Comparison of ENCODE assay signal across 40 cellular contexts in the genomic region with DNA sequence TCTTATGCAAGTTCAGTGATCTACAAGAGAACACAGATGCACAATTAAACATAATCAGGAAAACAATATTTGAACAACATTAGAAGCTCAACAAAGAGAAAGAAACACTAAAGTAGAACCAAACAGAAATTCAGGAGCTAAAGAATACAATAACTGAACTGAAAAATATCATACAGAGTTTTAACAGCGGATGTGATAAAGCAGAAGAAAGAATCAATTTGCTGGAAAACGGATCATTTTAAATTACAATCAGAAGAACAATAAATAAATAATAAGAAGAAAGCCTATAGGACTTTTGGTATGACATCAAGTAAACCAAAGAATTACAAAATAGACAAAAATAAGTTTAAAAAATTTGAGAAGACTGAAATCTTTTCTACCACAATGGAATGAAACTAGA. TPM values are rescaled to one million over a fixed set of nuclear protein-coding genes. Genes with fewer than 3 reads are reported as not detected.
"Had no signal": no experiment of that assay in that cellular context is flagged by ENCODE, and none has a peak within 500 bp of the region (broad histone marks: within the 10 kb centered on the region; RNA-seq: fewer than 3 reads in every experiment).

No MANE protein-coding gene starts in this region.

- H3K27me3 ChIP-seq: adrenal gland, ascending aorta, body of pancreas, brain microvascular endothelial cell, breast epithelium, cardiac muscle cell had no signal

- FAIRE-seq: astrocyte, bronchial epithelial cell had no signal

- H3K4me1 ChIP-seq: adrenal gland, ascending aorta, body of pancreas, breast epithelium had no signal

- H3K27ac ChIP-seq: adrenal gland, ascending aorta, body of pancreas, brain microvascular endothelial cell, breast epithelium, cardiac muscle cell had no signal

- H3K4me3 ChIP-seq: adrenal gland, ascending aorta, body of pancreas, breast epithelium, cardiac muscle cell had no signal

- H3K9me3 ChIP-seq: adrenal gland, body of pancreas had no signal

- H3K36me3 ChIP-seq: adrenal gland, ascending aorta, brain microvascular endothelial cell, breast epithelium, cardiac muscle cell had no signal

- DNase-seq: activated effector memory CD4-positive, alpha-beta T cell treated with anti-CD3 and anti-CD28 coated beads, Interleukin-2, amount 50 U/mL, for 16 hours; activated effector memory CD4-positive, alpha-beta T cell treated with Interleukin-2 at 50 U/mL for 16 hours; activated gamma-delta T cell; activated gamma-delta T cell treated with Interleukin-2 at 50 U/mL for 16 hours; activated naive CD4-positive, alpha-beta T cell; activated naive CD4-positive, alpha-beta T cell treated with anti-CD3 and anti-CD28 coated beads for 36 hours; activated naive CD4-positive, alpha-beta T cell treated with anti-CD3 and anti-CD28 coated beads, Interleukin-2, amount 10 ng/mL, durations not matched to agents 7 days and 5 days; activated naive CD4-positive, alpha-beta T cell treated with anti-CD3 and anti-CD28 coated beads, Interleukin-2, amount 50 U/mL, for 16 hours; activated naive CD4-positive, alpha-beta T cell treated with Interleukin-2 at 50 U/mL for 16 hours; activated naive CD8-positive, alpha-beta T cell treated with anti-CD3 and anti-CD28 coated beads for 36 hours; activated naive CD8-positive, alpha-beta T cell treated with anti-CD3 and anti-CD28 coated beads, Interleukin-2, amount 10 ng/mL, durations not matched to agents 7 days and 5 days; activated naive CD8-positive, alpha-beta T cell treated with anti-CD3 and anti-CD28 coated beads, Interleukin-2, amount 50 U/mL, for 24 hours; activated T-cell treated with anti-CD3 and anti-CD28 coated beads, Interleukin-2, amount 50 U/mL, for 1 hour; activated T-cell treated with anti-CD3 and anti-CD28 coated beads, Interleukin-2, amount 50 U/mL, for 24 hours; activated T-cell treated with anti-CD3 and anti-CD28 coated beads, Interleukin-2, amount 50 U/mL, for 4 hours; activated T-cell treated with anti-CD3 and anti-CD28 coated beads, Interleukin-2, amount 50 U/mL, for 48 hours; activated T-cell treated with anti-CD3 and anti-CD28 coated beads, Interleukin-2, amount 50 U/mL, for 72 hours; adrenal gland; amniotic stem cell; amygdala; anterior cingulate cortex; aorta; body of pancreas; brain microvascular endothelial cell; caudate nucleus; central memory CD4-positive, alpha-beta T cell; cerebellar nuclear complex had no signal

- ATAC-seq: activated naive CD4-positive, alpha-beta T cell treated with anti-CD3 and anti-CD28 coated beads, Interleukin-2, amount 50 U/mL, for 72 hours; activated naive CD8-positive, alpha-beta T cell treated with anti-CD3 and anti-CD28 coated beads, Interleukin-2, amount 50 U/mL, for 24 hours; activated T-cell treated with anti-CD3 and anti-CD28 coated beads, Interleukin-2, amount 50 U/mL, for 4 hours; activated T-cell treated with anti-CD3 and anti-CD28 coated beads, Interleukin-2, amount 50 U/mL, for 72 hours; activated T-helper 17 cell treated with anti-CD3 and anti-CD28 coated beads, Interleukin-2, amount 50 U/mL, for 72 hours; body of pancreas had no signal

RNA-seq across cellular contexts. Expression of a gene that starts 36.3 kb away (rescaled TPM):
- total RNA-seq: activated naive CD4-positive, alpha-beta T cell treated with anti-CD3 and anti-CD28 coated beads for 36 hours; activated naive CD4-positive, alpha-beta T cell treated with anti-CD3 and anti-CD28 coated beads, Interleukin-2, amount 50 U/mL, for 72 hours; activated naive CD8-positive, alpha-beta T cell treated with anti-CD3 and anti-CD28 coated beads for 36 hours; activated naive CD8-positive, alpha-beta T cell treated with anti-CD3 and anti-CD28 coated beads, Interleukin-2, amount 10 ng/mL, durations not matched to agents 7 days and 5 days; activated T-cell treated with anti-CD3 and anti-CD28 coated beads, Interleukin-2, amount 50 U/mL, for 4 hours; activated T-cell treated with anti-CD3 and anti-CD28 coated beads, Interleukin-2, amount 50 U/mL, for 72 hours; activated T-helper 1 cell treated with anti-CD3 and anti-CD28 coated beads, Interleukin-12 subunit alpha, Interleukin-12 subunit beta, Interleukin-2, Interleukin-4 antibody, amounts not matched to agents 30 ng/mL and 10 ng/mL and 1 ng/mL, durations not matched to agents 14 hours and 24 hours and 36 hours; activated T-helper 17 cell treated with anti-CD3 and anti-CD28 coated beads, Interleukin-2, amount 50 U/mL, for 72 hours; activated T-helper 2 cell treated with anti-CD3 and anti-CD28 coated beads, Interferon-gamma antibody, Interleukin-2, Interleukin-4, amounts not matched to agents 10 μg/mL and 5 μg/mL and 100 μg/mL, durations not matched to agents 14 hours and 24 hours and 36 hours; ascending aorta; bronchial epithelial cell; cardiac muscle cell; chondrocyte had no signal
- polyA plus RNA-seq: aorta, cardiac muscle cell had no signal

RNA-seq across cellular contexts. Expression of a gene that starts 52.9 kb away (rescaled TPM):
- total RNA-seq: activated naive CD4-positive, alpha-beta T cell treated with anti-CD3 and anti-CD28 coated beads for 36 hours; activated naive CD4-positive, alpha-beta T cell treated with anti-CD3 and anti-CD28 coated beads, Interleukin-2, amount 50 U/mL, for 72 hours; activated naive CD8-positive, alpha-beta T cell treated with anti-CD3 and anti-CD28 coated beads for 36 hours; activated naive CD8-positive, alpha-beta T cell treated with anti-CD3 and anti-CD28 coated beads, Interleukin-2, amount 10 ng/mL, durations not matched to agents 7 days and 5 days; activated T-cell treated with anti-CD3 and anti-CD28 coated beads, Interleukin-2, amount 50 U/mL, for 4 hours; activated T-cell treated with anti-CD3 and anti-CD28 coated beads, Interleukin-2, amount 50 U/mL, for 72 hours; activated T-helper 1 cell treated with anti-CD3 and anti-CD28 coated beads, Interleukin-12 subunit alpha, Interleukin-12 subunit beta, Interleukin-2, Interleukin-4 antibody, amounts not matched to agents 30 ng/mL and 10 ng/mL and 1 ng/mL, durations not matched to agents 14 hours and 24 hours and 36 hours; activated T-helper 17 cell treated with anti-CD3 and anti-CD28 coated beads, Interleukin-2, amount 50 U/mL, for 72 hours; activated T-helper 2 cell treated with anti-CD3 and anti-CD28 coated beads, Interferon-gamma antibody, Interleukin-2, Interleukin-4, amounts not matched to agents 10 μg/mL and 5 μg/mL and 100 μg/mL, durations not matched to agents 14 hours and 24 hours and 36 hours; adrenal gland; ascending aorta; astrocyte; body of pancreas; breast epithelium; cardiac muscle cell; cardiac septum; cerebellum; chondrocyte had no signal
- polyA plus RNA-seq: adipose tissue, adrenal gland, aorta, cardiac muscle cell had no signal

RNA-seq across cellular contexts. Expression of a gene that starts 59.8 kb away (rescaled TPM):
- total RNA-seq: activated naive CD4-positive, alpha-beta T cell treated with anti-CD3 and anti-CD28 coated beads for 36 hours; ascending aorta; cardiac muscle cell had no signal
- polyA plus RNA-seq: cardiac muscle cell had no signal
